In genomic region chr2:60352491-60353405, GRCh38 we compare ENCODE assay signal across 16 cellular contexts.
A peak's percentile ranks its signal among the peaks of the same experiment; 100 is the strongest.
DNase-seq lines count a peak whose midpoint lies in the region; ATAC-seq and TF ChIP-seq lines count a peak whose summit lies in the region.
"Had no signal": no experiment of that assay in that cellular context is flagged by ENCODE, and none has a peak within 500 bp of the region (broad histone marks: within the 10 kb centered on the region; RNA-seq: fewer than 3 reads in every experiment).

No MANE protein-coding gene starts in this region.

- CTCF ChIA-PET in activated B cell treated with CpG ODN at 0.5 μM for 24 hours (lab: Charles Lee), result interaction anchor here (0.9 to 2.7 kb wide), 13 partner anchors 12 to 904 kb away, joined by 3 to 11 read pairs (median 5); no protein-coding TSS in a partner anchor

- H3K27me3 ChIP-seq in GM23338 (ENCODE audit: insufficient read depth) (no peaks in the 10 kb centered on the region), HAP-1 (ENCODE audit: low read depth) (no peaks in the 10 kb centered on the region)

- DNase-seq in GM23338 (ENCODE audit: low spot score), result no peak
- DNase-seq in activated B cell treated with CpG ODN at 0.5 μM for 24 hours, result peak; percentile 49
- no peak for DNase-seq in neural crest cell (ENCODE audit: low read depth, low spot score)
- no peak for DNase-seq in CD1c-positive myeloid dendritic cell (ENCODE audit: extremely low spot score)
- DNase-seq in globus pallidus (ENCODE audit: low spot score), result no peak
- no peak for DNase-seq in GM19240 (ENCODE audit: insufficient read length, low spot score)
- DNase-seq in HAP-1 (ENCODE audit: low spot score in 2 of 2), result no peak
- DNase-seq: activated CD8-positive, alpha-beta memory T cell treated with anti-CD3 and anti-CD28 coated beads, Interleukin-2, amount 50 U/mL, for 48 hours; activated naive CD8-positive, alpha-beta T cell treated with anti-CD3 and anti-CD28 coated beads, Interleukin-2, amount 10 ng/mL, durations not matched to agents 7 days and 5 days; AML-193; midbrain; NCI-H1694; stimulated activated CD4-positive, alpha-beta T cell treated with anti-CD3 and anti-CD28 coated beads, Interleukin-2, amount 100 ng/mL, for 48 hours had no signal

- in situ Hi-C loops in HAP-1 (cut with MboI; ENCODE audit: low sequenced_read_pairs), result no loop called here

- H3K4me1 Mint-ChIP-seq in GM23338, result peaks cover 23% of the 10 kb centered on the region
- peaks cover 98% of the 10 kb centered on the region for H3K4me1 Mint-ChIP-seq in activated B cell treated with CpG ODN at 0.5 μM for 24 hours
- peaks cover 12% of the 10 kb centered on the region for H3K4me1 Mint-ChIP-seq in neural crest cell

- H3K9me3 ChIP-seq in HAP-1, result no peaks in the 10 kb centered on the region

- no peaks in the 10 kb centered on the region for H3K9me3 Mint-ChIP-seq in GM23338
- peaks cover 9% of the 10 kb centered on the region for H3K9me3 Mint-ChIP-seq in activated B cell treated with CpG ODN at 0.5 μM for 24 hours
- peaks cover 3% of the 10 kb centered on the region for H3K9me3 Mint-ChIP-seq in neural crest cell
- H3K9me3 Mint-ChIP-seq: activated naive CD8-positive, alpha-beta T cell treated with anti-CD3 and anti-CD28 coated beads, Interleukin-2, amount 10 ng/mL, durations not matched to agents 7 days and 5 days; stimulated activated effector memory CD8-positive, alpha-beta T cell treated with anti-CD3 and anti-CD28 coated beads, Interleukin-12 subunit alpha, Interleukin-12 subunit beta, amount 100 ng/mL, for 72 hours had no signal

- H3F3A ChIP-seq in GM23338 (replicated peaks; ENCODE audit: low read depth), result no peaks in the 10 kb centered on the region

- H3K4me3 ChIP-seq in GM23338 (no peak overlapping the region), HAP-1 (no peak overlapping the region)
- H3K4me3 ChIP-seq: K562 had no signal

- peak; percentile 17 for TF ChIP-seq POLR2A in GM10847 (IDR thresholded peaks at IDR 0.05; ENCODE audit: extremely low read depth, insufficient read length)

- intact Hi-C loops in activated B cell treated with CpG ODN at 0.5 μM for 24 hours (cut with micrococcal nuclease), result loop anchor here (1.0 to 10.0 kb wide), 7 partner anchors 61 to 1048 kb away; no protein-coding TSS in a partner anchor

- H3K79me2 ChIP-seq in GM23338 (replicated peaks; ENCODE audit: insufficient read depth), result no peaks in the 10 kb centered on the region

- no peaks in the 10 kb centered on the region for H4K20me1 ChIP-seq in GM23338 (replicated peaks; ENCODE audit: insufficient read depth)

- H3K36me3 ChIP-seq in GM23338 (ENCODE audit: insufficient read depth) (no peaks in the 10 kb centered on the region), HAP-1 (replicated peaks) (no peaks in the 10 kb centered on the region)

- no peaks in the 10 kb centered on the region for H3K36me3 Mint-ChIP-seq in GM23338 (ENCODE audit: low read depth)
- H3K36me3 Mint-ChIP-seq in activated B cell treated with CpG ODN at 0.5 μM for 24 hours (ENCODE audit: low read depth), result peaks cover 6% of the 10 kb centered on the region
- H3K36me3 Mint-ChIP-seq in neural crest cell (ENCODE audit: low read depth), result no peaks in the 10 kb centered on the region
- H3K36me3 Mint-ChIP-seq: stimulated activated effector memory CD8-positive, alpha-beta T cell treated with anti-CD3 and anti-CD28 coated beads, Interleukin-12 subunit alpha, Interleukin-12 subunit beta, amount 100 ng/mL, for 72 hours had no signal

- no peak overlapping the region for H3K4me3 Mint-ChIP-seq in GM23338
- H3K4me3 Mint-ChIP-seq in activated B cell treated with CpG ODN at 0.5 μM for 24 hours, result peak overlapping the region; percentile 52
- no peak overlapping the region for H3K4me3 Mint-ChIP-seq in neural crest cell
- H3K4me3 Mint-ChIP-seq: activated naive CD8-positive, alpha-beta T cell treated with anti-CD3 and anti-CD28 coated beads, Interleukin-2, amount 10 ng/mL, durations not matched to agents 7 days and 5 days; stimulated activated effector memory CD8-positive, alpha-beta T cell treated with anti-CD3 and anti-CD28 coated beads, Interleukin-12 subunit alpha, Interleukin-12 subunit beta, amount 100 ng/mL, for 72 hours had no signal

- POLR2A ChIA-PET in activated B cell treated with CpG ODN at 0.5 μM for 24 hours (lab: Charles Lee), result interaction anchor here (0.6 to 9.5 kb wide), 36 partner anchors 11 to 1041 kb away, joined by 3 to 223 read pairs (median 6); partner anchors contain the start of gene BCL11A

- ATAC-seq in GM23338, result peak; percentile 23; the same call in 2 of the 3 replicates
- peak; percentile 40 for ATAC-seq in activated B cell treated with CpG ODN at 0.5 μM for 24 hours (ENCODE audit: low read depth)
- ATAC-seq: K562 had no signal

- no peak overlapping the region for H3K4me2 ChIP-seq in GM23338

- H3K4me1 ChIP-seq in GM23338 (ENCODE audit: insufficient read depth) (no peaks in the 10 kb centered on the region), HAP-1 (peaks cover 7% of the 10 kb centered on the region)

- H3K27ac ChIP-seq in GM23338 (ENCODE audit: low read depth), result no peak overlapping the region

- TF ChIP-seq CTCF in GM23338 (conservative IDR thresholded peaks at IDR 0.05; ENCODE audit: low read depth in 2 of 2) (no peak), activated B cell treated with CpG ODN at 0.5 μM for 24 hours (IDR thresholded peaks at IDR 0.05) (no peak), neural crest cell (conservative IDR thresholded peaks at IDR 0.05) (no peak)

- peak overlapping the region; percentile 56 for H2AFZ ChIP-seq in GM23338

- no peaks in the 10 kb centered on the region for H3K9me2 ChIP-seq in GM23338 (ENCODE audit: insufficient read depth)

- H3K27me3 Mint-ChIP-seq in GM23338 (ENCODE audit: insufficient read depth, low read depth, poor library complexity) (peaks cover 1% of the 10 kb centered on the region), activated B cell treated with CpG ODN at 0.5 μM for 24 hours (no peaks in the 10 kb centered on the region), neural crest cell (ENCODE audit: low read depth) (no peaks in the 10 kb centered on the region)

- H3K27ac Mint-ChIP-seq in GM23338 (no peak overlapping the region), activated B cell treated with CpG ODN at 0.5 μM for 24 hours (peak overlapping the region; percentile 97), neural crest cell (ENCODE audit: unreplicated experiment) (peak overlapping the region; percentile 91)
- H3K27ac Mint-ChIP-seq: activated naive CD8-positive, alpha-beta T cell treated with anti-CD3 and anti-CD28 coated beads, Interleukin-2, amount 10 ng/mL, durations not matched to agents 7 days and 5 days; stimulated activated effector memory CD8-positive, alpha-beta T cell treated with anti-CD3 and anti-CD28 coated beads, Interleukin-12 subunit alpha, Interleukin-12 subunit beta, amount 100 ng/mL, for 72 hours had no signal

TF ChIP-seq in GM23338, 12 proteins besides CTCF, POLR2A, EP300 and RAD21 (continues in another document):
- no peak for TF ChIP-seq CREB1 (CRISPR knock-in tag; IDR thresholded peaks at IDR 0.05; ENCODE audit: low read depth)
- TF ChIP-seq ZNF331 (CRISPR knock-in tag; IDR thresholded peaks at IDR 0.05; ENCODE audit: low read depth), result no peak
- no peak for TF ChIP-seq ETS1 (IDR thresholded peaks at IDR 0.05)
- no peak for TF ChIP-seq EZH2 (IDR thresholded peaks at IDR 0.05; ENCODE audit: low read depth, unreplicated experiment)
- TF ChIP-seq ZNF114 (CRISPR knock-in tag; IDR thresholded peaks at IDR 0.05), result no peak
- TF ChIP-seq REST (IDR thresholded peaks at IDR 0.05; ENCODE audit: unreplicated experiment), result no peak
- TF ChIP-seq EZH2phosphoT487 (IDR thresholded peaks at IDR 0.05; ENCODE audit: unreplicated experiment), result no peak
- no peak for TF ChIP-seq STAT1 (IDR thresholded peaks at IDR 0.05; ENCODE audit: unreplicated experiment)
